ENCODE assay signal across 8 cellular contexts in the genomic region with DNA sequence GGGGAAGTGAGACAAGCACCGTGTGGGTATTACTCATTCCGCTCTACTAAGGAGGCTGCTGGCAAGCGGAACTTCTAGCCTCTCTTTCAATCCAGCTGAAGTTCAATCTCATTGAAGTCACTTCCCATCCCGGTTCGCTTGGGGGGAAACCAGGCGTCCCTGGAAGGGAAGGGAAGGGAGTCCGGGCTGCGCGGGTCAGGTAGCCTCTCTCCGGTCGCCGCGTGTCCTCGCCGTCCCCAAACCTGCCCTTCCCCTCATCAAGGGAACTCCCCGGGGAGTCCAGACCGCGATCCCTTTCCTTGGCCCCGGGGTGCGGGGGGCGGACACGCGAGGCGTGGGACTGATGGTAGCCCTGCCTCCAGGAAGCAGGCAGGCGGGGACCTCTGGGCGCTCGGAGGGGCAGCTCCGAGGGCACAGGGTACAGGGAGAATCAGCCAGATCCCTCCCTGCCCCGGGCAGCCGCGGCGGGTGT. TPM values are rescaled to one million over a fixed set of nuclear protein-coding genes. Genes with fewer than 3 reads are reported as not detected.
DNase-seq lines count a peak whose midpoint lies in the region; ATAC-seq, FAIRE-seq and TF ChIP-seq lines count a peak whose summit lies in the region.

No MANE protein-coding gene starts in this region.

- H3K79me2 ChIP-seq in osteoblast (ENCODE audit: insufficient read depth, low read length) = peaks cover 57% of the 10 kb centered on the region

- DNase-seq in Peyer's patch (peak in 1 of 3 donors; percentile 61), germinal center (ENCODE audit: low spot score) (peak; percentile 86), osteoblast (ENCODE audit: insufficient read length, low spot score, missing footprints) (peak; percentile 96), urothelium cell line (ENCODE audit: low spot score) (peak; percentile 66)
- DNase-seq in activated gamma-delta T cell treated with anti-CD3 and anti-CD28 coated beads, Interleukin-2, amount 50 U/mL, for 16 hours (ENCODE audit: low read depth) = peak; percentile 33

- peaks cover 25% of the 10 kb centered on the region for H3K4me1 ChIP-seq in BLaER1
- H3K4me1 ChIP-seq in Peyer's patch = peaks cover 0 to 2% (median 0%) of the 10 kb centered on the region in 4 donors
- H3K4me1 ChIP-seq in osteoblast (ENCODE audit: insufficient read depth, low read length) = peaks cover 35% of the 10 kb centered on the region

- H3K4me3 ChIP-seq in BLaER1 (peak overlapping the region; percentile 89), Peyer's patch (peak overlapping the region; percentile 87 to 94 (median 92)), osteoblast (ENCODE audit: insufficient read depth, low read length) (peak overlapping the region; percentile 92)

- H4K20me1 ChIP-seq in BLaER1 (peaks cover 34% of the 10 kb centered on the region), osteoblast (ENCODE audit: insufficient read depth, low read length) (peaks cover 11% of the 10 kb centered on the region)

- ATAC-seq in GM19023 (IDR thresholded peaks at IDR 0.05; ENCODE audit: unreplicated experiment) (peak; percentile 73), HG03139 (IDR thresholded peaks at IDR 0.05; ENCODE audit: unreplicated experiment) (peak; percentile 62)

- H3K36me3 ChIP-seq in BLaER1 (no peaks in the 10 kb centered on the region), Peyer's patch (no peaks in the 10 kb centered on the region), osteoblast (ENCODE audit: insufficient read depth, low read length) (no peaks in the 10 kb centered on the region)

- no peak for FAIRE-seq in urothelium cell line (lab: Jason Lieb, UNC)

- H3K27me3 ChIP-seq in BLaER1 (peaks cover 50% of the 10 kb centered on the region), Peyer's patch (no peaks in the 10 kb centered on the region), osteoblast (ENCODE audit: insufficient read depth, low read length) (no peaks in the 10 kb centered on the region)

- peak in 1 of 2 donors; percentile 8 for TF ChIP-seq POLR2A in Peyer's patch (IDR thresholded peaks at IDR 0.05)

- H3K27ac ChIP-seq in BLaER1 (peak overlapping the region; percentile 68), Peyer's patch (peak overlapping the region; percentile 96 to 99 (median 97)), osteoblast (ENCODE audit: low read depth, low read length) (peak overlapping the region; percentile 83)

- TF ChIP-seq CTCF in Peyer's patch (IDR thresholded peaks at IDR 0.05) = no peak
- no peak for TF ChIP-seq CTCF in osteoblast (IDR thresholded peaks at IDR 0.05; ENCODE audit: extremely low read depth, low read depth, low read length)

- peak overlapping the region; percentile 78 for H3K9ac ChIP-seq in BLaER1

- no peaks in the 10 kb centered on the region for H3K9me3 ChIP-seq in BLaER1
- no peaks in the 10 kb centered on the region for H3K9me3 ChIP-seq in Peyer's patch
- H3K9me3 ChIP-seq in osteoblast (ENCODE audit: low read depth, low read length) = no peaks in the 10 kb centered on the region

- H2AFZ ChIP-seq in osteoblast (ENCODE audit: low read length) = peak overlapping the region; percentile 87

- peak overlapping the region; percentile 84 for H3K4me2 ChIP-seq in BLaER1
- peak overlapping the region; percentile 89 for H3K4me2 ChIP-seq in osteoblast (ENCODE audit: insufficient read depth, low read length)

RNA-seq across cellular contexts. Expression of gene ZEB1, which starts 0.6 kb away (rescaled TPM):
- 10 to 100 TPM in 3 of 4 donors, 1 to 10 TPM in 1; 6.1 to 75.9 (median 16.8) TPM for total RNA-seq in Peyer's patch
- total RNA-seq in osteoblast = 53.6 and 56.1 TPM in 2 replicates
